Comparison of ENCODE assay signal across 8 cellular contexts in the genomic region with DNA sequence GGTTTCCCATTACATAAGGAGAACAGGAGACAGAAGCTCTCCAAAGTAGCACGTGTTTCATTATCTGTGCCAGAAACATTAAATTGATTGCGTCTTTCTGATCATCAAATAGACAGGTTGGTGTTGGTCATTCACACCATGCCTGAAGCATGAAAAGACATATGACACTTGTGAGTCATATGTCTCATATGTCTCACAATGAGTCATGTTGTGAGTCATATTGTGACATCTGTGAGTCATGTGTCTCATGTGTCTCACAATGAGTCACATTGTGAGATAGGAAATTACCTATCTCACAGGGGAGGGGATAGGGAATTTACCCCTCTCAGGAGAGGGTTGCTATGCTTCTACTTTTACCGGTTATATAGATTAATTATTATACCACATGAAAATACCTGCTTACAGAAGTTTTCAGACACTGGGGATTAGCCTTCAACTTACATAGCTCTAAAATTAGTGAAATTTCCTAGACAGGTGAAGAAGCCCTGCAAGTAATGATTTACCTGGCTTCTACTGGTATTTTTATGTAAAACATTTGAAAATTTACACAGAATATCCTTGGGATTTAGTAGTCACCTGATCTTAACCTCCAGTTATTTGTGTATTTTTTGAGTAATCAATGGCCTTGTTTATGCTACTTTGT.
A peak's percentile ranks its signal among the peaks of the same experiment; 100 is the strongest.
DNase-seq lines count a peak whose midpoint lies in the region; ATAC-seq and TF ChIP-seq lines count a peak whose summit lies in the region.

No MANE protein-coding gene starts in this region.

- no peak overlapping the region for H3K4me3 ChIP-seq in ascending aorta

- H3K36me3 Mint-ChIP-seq in activated naive CD4-positive, alpha-beta T cell treated with anti-CD3 and anti-CD28 coated beads for 36 hours (ENCODE audit: low read depth): no peaks in the 10 kb centered on the region

- no peaks in the 10 kb centered on the region for H3K36me3 ChIP-seq in ascending aorta

- intact Hi-C loops in activated naive CD4-positive, alpha-beta T cell treated with anti-CD3 and anti-CD28 coated beads for 36 hours (cut with micrococcal nuclease): loop anchor here (5.0 to 10.0 kb wide), 3 partner anchors 192 to 1498 kb away; partner anchors contain the start of gene DCK
- intact Hi-C loops in ascending aorta (cut with DNase I): no loop called here

- no peaks in the 10 kb centered on the region for H3K4me1 ChIP-seq in ascending aorta

- H3K27me3 ChIP-seq in ascending aorta: no peaks in the 10 kb centered on the region

- H3K27me3 Mint-ChIP-seq in activated naive CD4-positive, alpha-beta T cell treated with anti-CD3 and anti-CD28 coated beads for 36 hours (ENCODE audit: low read depth): peaks cover 2% of the 10 kb centered on the region

- H3K4me1 Mint-ChIP-seq in activated naive CD4-positive, alpha-beta T cell treated with anti-CD3 and anti-CD28 coated beads for 36 hours (ENCODE audit: low read depth): peaks cover 7% of the 10 kb centered on the region

- no peak overlapping the region for H3K27ac Mint-ChIP-seq in activated naive CD4-positive, alpha-beta T cell treated with anti-CD3 and anti-CD28 coated beads for 36 hours

- no peaks in the 10 kb centered on the region for H3K9me3 ChIP-seq in ascending aorta

- CTCF ChIA-PET in activated naive CD4-positive, alpha-beta T cell treated with anti-CD3 and anti-CD28 coated beads for 36 hours (lab: Charles Lee): no interaction called here

- no peak overlapping the region for H3K4me3 Mint-ChIP-seq in activated naive CD4-positive, alpha-beta T cell treated with anti-CD3 and anti-CD28 coated beads for 36 hours

- ATAC-seq in HG02759 (IDR thresholded peaks at IDR 0.05; ENCODE audit: unreplicated experiment): peak; percentile 97

- no peak for TF ChIP-seq CTCF in ascending aorta (IDR thresholded peaks at IDR 0.05)

- H3K27ac ChIP-seq in ascending aorta: no peak overlapping the region

- H3K9me3 Mint-ChIP-seq in activated naive CD4-positive, alpha-beta T cell treated with anti-CD3 and anti-CD28 coated beads for 36 hours: peaks cover 5% of the 10 kb centered on the region

- peak; percentile 54 for DNase-seq in activated naive CD4-positive, alpha-beta T cell treated with anti-CD3 and anti-CD28 coated beads for 36 hours
- no peak for DNase-seq in activated naive CD4-positive, alpha-beta T cell (lab: John Stamatoyannopoulos, UW)
- DNase-seq in NCI-H226 (peak; percentile 64), glomerular endothelial cell (ENCODE audit: extremely low read depth, low read depth, low spot score) (peak; percentile 12), DMS 273 (lab: John Stamatoyannopoulos, UW; ENCODE audit: unreplicated experiment) (no peak), SIG-M5 treated with dmso at 0.1 percent for 504 hours (lab: John Stamatoyannopoulos, UW; ENCODE audit: unreplicated experiment) (no peak), ascending aorta (ENCODE audit: low spot score in 2 of 2) (no peak)

Comparison
In these comparisons a context has a peak if more than half of its experiments do, and no peak if none do; other contexts are left out.
1. DNase-seq: peak in activated naive CD4-positive, alpha-beta T cell treated with anti-CD3 and anti-CD28 coated beads for 36 hours (single experiment), NCI-H226 (single experiment) and glomerular endothelial cell (single experiment); none in activated naive CD4-positive, alpha-beta T cell (0 of 4), DMS 273 (single experiment), SIG-M5 treated with dmso at 0.1 percent for 504 hours (single experiment) and ascending aorta (0 of 2).